ENCODE assay signal across 8 cellular contexts in the genomic region with DNA sequence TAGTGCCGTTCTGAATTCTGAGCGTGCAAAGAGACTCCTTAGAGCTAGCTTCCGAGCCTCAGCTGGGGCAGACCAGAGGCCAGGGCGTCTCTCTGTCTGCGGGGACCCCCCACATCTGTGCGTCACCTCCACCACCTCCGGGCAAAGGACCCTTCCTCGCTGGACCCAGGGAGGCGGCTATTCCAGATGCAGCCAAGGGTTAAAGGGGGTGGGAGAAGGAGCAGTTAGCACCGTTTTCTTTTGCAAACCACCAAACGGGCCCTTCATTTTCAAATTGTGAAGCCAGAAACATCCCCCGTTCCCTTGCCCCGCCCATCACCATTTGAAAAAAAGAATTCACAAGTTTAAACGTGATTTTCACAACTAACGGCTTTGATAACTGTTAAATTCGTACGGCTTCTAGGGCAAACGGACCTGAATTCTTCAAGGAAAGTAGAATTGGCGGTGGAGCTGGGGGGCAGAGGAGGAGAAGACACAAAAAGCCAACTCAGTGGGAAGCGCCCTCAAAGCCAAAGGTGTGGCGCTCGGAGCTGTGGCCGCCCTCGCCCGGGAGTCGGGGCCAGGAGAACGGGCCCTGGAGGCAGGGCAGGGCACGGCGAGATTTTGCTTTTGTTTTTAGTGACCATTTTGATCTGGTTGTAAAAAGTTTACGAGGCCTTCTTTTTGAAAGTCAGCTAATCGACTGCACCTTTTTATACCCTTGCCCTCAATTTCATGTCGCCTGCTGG. TPM values are rescaled to one million over a fixed set of nuclear protein-coding genes. Genes with fewer than 3 reads are reported as not detected.
A peak's percentile ranks its signal among the peaks of the same experiment; 100 is the strongest.
DNase-seq lines count a peak whose midpoint lies in the region; ATAC-seq and TF ChIP-seq lines count a peak whose summit lies in the region.
"Had no signal": no experiment of that assay in that cellular context is flagged by ENCODE, and none has a peak within 500 bp of the region (broad histone marks: within the 10 kb centered on the region; RNA-seq: fewer than 3 reads in every experiment).

No MANE protein-coding gene starts in this region.

- H2AFZ ChIP-seq in SK-N-SH (ENCODE audit: low read depth) = no peak overlapping the region

- H3K4me1 ChIP-seq in HUES6 (ENCODE audit: control insufficient read depth, insufficient read depth, low read length) (peaks cover 20% of the 10 kb centered on the region), SK-N-SH (ENCODE audit: control insufficient read depth in 1 of 2, insufficient read depth in 2 of 2, low read depth in 1 of 2, low read length in 1 of 2) (peaks cover 0 to 20% of the 10 kb centered on the region in 2 experiments; a peak in 2 of 4 replicates)

- H3K9ac ChIP-seq in HUES6 (ENCODE audit: low read length) (peak overlapping the region; percentile 72), SK-N-SH (no peak overlapping the region)

- no peak for TF ChIP-seq EP300 in SK-N-SH (IDR thresholded peaks at IDR 0.05; ENCODE audit: borderline replicate concordance in 1 of 2, low read depth in 1 of 2, low read length in 1 of 2)

- no peak for TF ChIP-seq RAD21 in SK-N-SH (IDR thresholded peaks at IDR 0.05; ENCODE audit: low read length)

- CTCF ChIA-PET in SK-N-SH (lab: Yijun Ruan, JAX) = interaction anchor here (1.0 to 6.1 kb wide), 5 partner anchors 8 to 1028 kb away, joined by 3 to 94 read pairs (median 15); no protein-coding TSS in a partner anchor

- H3K27me3 ChIP-seq in HUES6 (ENCODE audit: control insufficient read depth, insufficient read depth, low read length) (peaks cover 95% of the 10 kb centered on the region), SK-N-SH (ENCODE audit: insufficient read depth) (no peaks in the 10 kb centered on the region)

- DNase-seq in astrocyte of the hippocampus (ENCODE audit: low read depth, low spot score) (peak; percentile 22), iPS-NIHi7 (ENCODE audit: extremely low spot score) (peak; percentile 22), SK-N-SH (no peak)
- DNase-seq in stimulated activated naive CD8-positive, alpha-beta T cell treated with anti-CD3 and anti-CD28 coated beads, Interleukin-15, Interleukin-2, amounts not matched to agents 100 U/mL and 50 U/mL, for 24 hours = peak; percentile 8
- DNase-seq: NCI-H1436 treated with DMSO at 0.1 percent for 48 hours had no signal

- 96% methylated on average over 24 of the region's 32 CpGs for WGBS in SK-N-SH (ENCODE audit: low lambda C conversion rate)

- no peaks in the 10 kb centered on the region; the same call in 1 of the 2 replicates for H4K20me1 ChIP-seq in SK-N-SH (ENCODE audit: insufficient read depth)

- ATAC-seq in stimulated activated naive CD8-positive, alpha-beta T cell treated with anti-CD3 and anti-CD28 coated beads, Interleukin-15, Interleukin-2, amounts not matched to agents 100 U/mL and 50 U/mL, for 24 hours = no peak
- ATAC-seq in HG02852 (IDR thresholded peaks at IDR 0.05; ENCODE audit: unreplicated experiment) = no peak
- no peak for ATAC-seq in HG03108 (IDR thresholded peaks at IDR 0.05; ENCODE audit: unreplicated experiment)

- no peak for TF ChIP-seq CTCF in SK-N-SH (IDR thresholded peaks at IDR 0.05)

- H3K4me3 ChIP-seq in HUES6 (ENCODE audit: low read depth, low read length) (peak overlapping the region; percentile 74), SK-N-SH (ENCODE audit: low read depth in 2 of 2, low read length in 1 of 2) (no peak overlapping the region)

- peaks cover 12% of the 10 kb centered on the region for H3F3A ChIP-seq in SK-N-SH (replicated peaks; ENCODE audit: insufficient read depth)

- POLR2A ChIA-PET in SK-N-SH (lab: Yijun Ruan, JAX) = interaction anchor here (0.9 to 1.4 kb wide), 2 partner anchors 523 to 1176 kb away, joined by 3 read pairs; no protein-coding TSS in a partner anchor

- peak overlapping the region; percentile 42; the same call in 1 of the 2 replicates for H3K27ac ChIP-seq in HUES6 (ENCODE audit: low read depth, low read length)
- H3K27ac ChIP-seq in SK-N-SH (ENCODE audit: low read depth in 2 of 2, low read length in 1 of 2) = no peak overlapping the region

- H3K9me3 ChIP-seq in HUES6 (ENCODE audit: control insufficient read depth, insufficient read depth, low read depth, low read length) (no peaks in the 10 kb centered on the region), SK-N-SH (no peaks in the 10 kb centered on the region)

- H3K9me2 ChIP-seq in SK-N-SH = no peaks in the 10 kb centered on the region

- H3K4me2 ChIP-seq in SK-N-SH = no peak overlapping the region

- no peaks in the 10 kb centered on the region for H3K36me3 ChIP-seq in HUES6 (ENCODE audit: control insufficient read depth, insufficient read depth, low read length)
- no peaks in the 10 kb centered on the region for H3K36me3 ChIP-seq in SK-N-SH (replicated peaks in 1 of 2; ENCODE audit: control insufficient read depth in 1 of 2, insufficient read depth in 2 of 2, low read length in 1 of 2)

- H3K79me2 ChIP-seq in SK-N-SH (ENCODE audit: insufficient read depth) = peaks cover 10% of the 10 kb centered on the region

TF ChIP-seq in SK-N-SH, 30 proteins besides CTCF, POLR2A, EP300 and RAD21:
- TF ChIP-seq TEAD4 (IDR thresholded peaks at IDR 0.05; ENCODE audit: borderline replicate concordance, insufficient read depth) = no peak

RNA-seq across cellular contexts. Expression of a gene that starts 3.3 kb away (rescaled TPM):
- 25.3 and 28.6 TPM in 2 replicates for polyA plus RNA-seq in SK-N-SH (2012; rRNA removed)
- 29.6 and 34.0 TPM in 2 replicates for polyA plus RNA-seq in SK-N-SH (2012; cell fraction: cytosol; rRNA removed)
- 17.9 and 26.6 TPM in 2 replicates for polyA plus RNA-seq in SK-N-SH (2012; cell fraction: nucleus; rRNA removed)
